In genomic region chr10:30436688-30437038, GRCh38 we compare ENCODE assay signal across 2 cellular contexts.
TF ChIP-seq lines count a peak whose summit lies in the region.

No MANE protein-coding gene starts in this region.

TF ChIP-seq in SK-N-SH, 30 proteins besides CTCF, POLR2A, EP300 and RAD21 (continued from another document):
- TF ChIP-seq TAF1 (IDR thresholded peaks at IDR 0.05; ENCODE audit: borderline replicate concordance, low read depth, low read length) = no peak
- no peak for TF ChIP-seq JUND (IDR thresholded peaks at IDR 0.05)
- no peak for TF ChIP-seq SIN3A (IDR thresholded peaks at IDR 0.05; ENCODE audit: borderline replicate concordance, low read depth, low read length)

TF ChIP-seq in SK-N-SH treated with all-trans-retinoic acid at 6 μM for 48 hours, 23 proteins besides CTCF, POLR2A, EP300 and RAD21 (continued from another document):
- TF ChIP-seq PATZ1 (CRISPR knock-in tag; IDR thresholded peaks at IDR 0.05; ENCODE audit: borderline replicate concordance) (no peak), POU6F1 (CRISPR knock-in tag; IDR thresholded peaks at IDR 0.05; ENCODE audit: borderline replicate concordance, low read depth) (no peak), ARNTL (CRISPR knock-in tag; IDR thresholded peaks at IDR 0.05; ENCODE audit: borderline replicate concordance, low read depth) (no peak), CSRNP3 (CRISPR knock-in tag; IDR thresholded peaks at IDR 0.05) (no peak), ZNF70 (CRISPR knock-in tag; IDR thresholded peaks at IDR 0.05) (no peak), ISL1 (CRISPR knock-in tag; IDR thresholded peaks at IDR 0.05) (no peak), CSDC2 (CRISPR knock-in tag; IDR thresholded peaks at IDR 0.05) (no peak), SNAI2 (CRISPR knock-in tag; IDR thresholded peaks at IDR 0.05) (no peak), RARB (CRISPR knock-in tag; IDR thresholded peaks at IDR 0.05) (no peak), ZC3H10 (CRISPR knock-in tag; IDR thresholded peaks at IDR 0.05) (no peak), TOX (CRISPR knock-in tag; IDR thresholded peaks at IDR 0.05; ENCODE audit: borderline replicate concordance) (no peak), BACH2 (CRISPR knock-in tag; IDR thresholded peaks at IDR 0.05; ENCODE audit: borderline replicate concordance) (no peak)
